ENCODE assay signal across 9 cellular contexts in genomic region chr1:178060789-178061556, GRCh38. TPM values are rescaled to one million over a fixed set of nuclear protein-coding genes. Genes with fewer than 3 reads are reported as not detected.
DNase-seq lines count a peak whose midpoint lies in the region; ATAC-seq and TF ChIP-seq lines count a peak whose summit lies in the region.
"Had no signal": no experiment of that assay in that cellular context is flagged by ENCODE, and none has a peak within 500 bp of the region (broad histone marks: within the 10 kb centered on the region; RNA-seq: fewer than 3 reads in every experiment).

No MANE protein-coding gene starts in this region.

- CTCF ChIA-PET in HCT116 (lab: Charles Lee): interaction anchor here (0.7 to 1.2 kb wide), 2 partner anchors 9 to 29 kb away, joined by 3 to 4 read pairs; no protein-coding TSS in a partner anchor

- H4K20me1 ChIP-seq in HCT116 (ENCODE audit: insufficient read depth): no peaks in the 10 kb centered on the region

- TF ChIP-seq RAD21 in HCT116 (IDR thresholded peaks at IDR 0.05; ENCODE audit: low read depth): no peak

- peak overlapping the region; percentile 55 for H2AFZ ChIP-seq in HCT116 (ENCODE audit: low read depth, low read length, poor library complexity, severe bottlenecking)

- intact Hi-C loops in HCT116 (cut with micrococcal nuclease) (no loop called here), ascending aorta (cut with DNase I) (no loop called here), right cardiac atrium (cut with DNase I) (no loop called here)

- no peak for ATAC-seq in HCT116
- ATAC-seq in right cardiac atrium: peak in 1 of 2 donors; percentile 32
- no peak for ATAC-seq in HG02884 (IDR thresholded peaks at IDR 0.05; ENCODE audit: unreplicated experiment)
- ATAC-seq in GM18867 (IDR thresholded peaks at IDR 0.05; ENCODE audit: unreplicated experiment): no peak

- H3K4me1 ChIP-seq in HCT116 (ENCODE audit: control insufficient read depth in 1 of 2, insufficient read depth in 2 of 2, low read length in 2 of 2) (peaks cover under 1 to 29% of the 10 kb centered on the region in 2 experiments; a peak in 3 of 4 replicates), ascending aorta (peaks cover 0 to 20% of the 10 kb centered on the region in 2 donors), right cardiac atrium (ENCODE audit: control insufficient read depth, insufficient read depth, low read length) (peaks cover 24% of the 10 kb centered on the region), skeletal muscle tissue (ENCODE audit: control insufficient read depth in 3 of 3, insufficient read depth in 3 of 3, low read length in 3 of 3) (peaks cover 14 to 18% (median 14%) of the 10 kb centered on the region in 3 donors)

- H3K27ac ChIP-seq in HCT116 (ENCODE audit: low read depth, low read length) (no peak overlapping the region), ascending aorta (peak overlapping the region; percentile 36 to 65), right cardiac atrium (ENCODE audit: low read length) (peak overlapping the region; percentile 66), skeletal muscle tissue (ENCODE audit: low read depth, low read length) (peak overlapping the region; percentile 32)

- H3K79me2 ChIP-seq in HCT116 (ENCODE audit: insufficient read depth, low read length): no peaks in the 10 kb centered on the region

- no peaks in the 10 kb centered on the region for H3K36me3 ChIP-seq in HCT116 (ENCODE audit: control insufficient read depth in 1 of 2, insufficient read depth in 2 of 2, low read length in 2 of 2)
- no peaks in the 10 kb centered on the region for H3K36me3 ChIP-seq in ascending aorta
- H3K36me3 ChIP-seq in skeletal muscle tissue (ENCODE audit: control insufficient read depth in 3 of 3, insufficient read depth in 3 of 3, low read length in 3 of 3): no peaks in the 10 kb centered on the region

- no TSS peak for BruUV-seq in HCT116 (replicated peaks; lab: Mats Ljungman, UMichigan)

- no peak overlapping the region for H3K9ac ChIP-seq in HCT116 (ENCODE audit: low read length)
- no peak overlapping the region for H3K9ac ChIP-seq in skeletal muscle tissue (ENCODE audit: low read depth in 1 of 3, low read length in 3 of 3)

- no peak for DNase-seq in HCT116 (ENCODE audit: low read depth, low spot score)
- DNase-seq in ascending aorta (ENCODE audit: low spot score in 2 of 2): no peak
- no peak for DNase-seq in right cardiac atrium
- no peak for DNase-seq in T-helper 2 cell
- no peak for DNase-seq in effector CD8-positive, alpha-beta T cell (lab: John Stamatoyannopoulos, UW)
- DNase-seq: activated B cell treated with CpG ODN at 0.5 μM for 24 hours had no signal

- H3K27me3 ChIP-seq in HCT116 (ENCODE audit: insufficient read depth, low read length): no peaks in the 10 kb centered on the region
- H3K27me3 ChIP-seq in ascending aorta: no peaks in the 10 kb centered on the region
- H3K27me3 ChIP-seq in right cardiac atrium (ENCODE audit: control insufficient read depth, insufficient read depth): no peaks in the 10 kb centered on the region
- H3K27me3 ChIP-seq in skeletal muscle tissue (ENCODE audit: control insufficient read depth in 3 of 3, insufficient read depth in 3 of 3, low read length in 3 of 3): no peaks in the 10 kb centered on the region

- no peak overlapping the region for H3K4me2 ChIP-seq in HCT116 (ENCODE audit: low read length)

- TF ChIP-seq CTCF in HCT116 (IDR thresholded peaks at IDR 0.05 in 2 of 3, conservative IDR thresholded peaks at IDR 0.05 in 1 of 3; ENCODE audit: borderline replicate concordance in 1 of 3, insufficient read depth in 1 of 3, low read depth in 2 of 3, low read length in 2 of 3): no peak
- no peak for TF ChIP-seq CTCF in ascending aorta (IDR thresholded peaks at IDR 0.05)

- H3K9me3 ChIP-seq in HCT116 (ENCODE audit: control insufficient read depth in 1 of 2, insufficient read depth in 1 of 2, low read depth in 1 of 2, low read length in 2 of 2) (no peaks in the 10 kb centered on the region), ascending aorta (no peaks in the 10 kb centered on the region), right cardiac atrium (ENCODE audit: control insufficient read depth, low read length) (no peaks in the 10 kb centered on the region), skeletal muscle tissue (ENCODE audit: control insufficient read depth in 3 of 3, low read length in 3 of 3) (no peaks in the 10 kb centered on the region)

- POLR2A ChIA-PET in HCT116 (lab: Charles Lee): no interaction called here

- no peaks in the 10 kb centered on the region for H3K9me2 ChIP-seq in HCT116 (ENCODE audit: insufficient read depth)

- TF ChIP-seq POLR2A in HCT116 (IDR thresholded peaks at IDR 0.05; ENCODE audit: borderline replicate concordance, extremely low read depth, insufficient read depth, insufficient read length): no peak

- RAD21 ChIA-PET in HCT116 (lab: Charles Lee; ENCODE audit: low non-redundant PET in 1 of 2, low total read pairs in 2 of 2, uncharacterized antibody in 2 of 2, unreplicated experiment in 2 of 2): no interaction called here

- WGBS in right cardiac atrium: 52% methylated on average over 9 of the region's 9 CpGs

- no peak overlapping the region for H3K4me3 ChIP-seq in HCT116 (replicated peaks in 1 of 2; ENCODE audit: low read depth in 1 of 2, low read length in 2 of 2)
- H3K4me3 ChIP-seq in ascending aorta: peak overlapping the region in 1 of 2 donors; percentile 7
- no peak overlapping the region for H3K4me3 ChIP-seq in right cardiac atrium (ENCODE audit: low read length)
- H3K4me3 ChIP-seq in skeletal muscle tissue (ENCODE audit: low read length in 3 of 3): peak overlapping the region in 1 of 3 donors; percentile 20

TF ChIP-seq in HCT116, 20 proteins besides CTCF, POLR2A, EP300 and RAD21:
- TF ChIP-seq CEBPB (IDR thresholded peaks at IDR 0.05; ENCODE audit: low read depth): peak; percentile 59; the same call in 1 of the 2 replicates
- no peak for TF ChIP-seq FOSL1 (IDR thresholded peaks at IDR 0.05; ENCODE audit: low read depth)

RNA-seq across cellular contexts. Expression of gene RASAL2, which starts 32.9 kb away (rescaled TPM):
- total RNA-seq in HCT116 (2021; ENCODE audit: unreplicated experiment) (11.7 TPM), ascending aorta (57.5 TPM), right cardiac atrium (10 to 100 TPM; 21.2 to 34.3 (median 29.6) TPM), skeletal muscle tissue (8.4 TPM)
- polyA plus RNA-seq in HCT116 (2012): 3.4 and 4.8 TPM in 2 replicates
- polyA plus RNA-seq in right cardiac atrium: 6.9 TPM
